In genomic region chr14:99380991-99381687, GRCh38 we compare ENCODE assay signal across 3 cellular contexts.
TF ChIP-seq lines count a peak whose summit lies in the region.

No MANE protein-coding gene starts in this region.

TF ChIP-seq in SK-N-SH treated with all-trans-retinoic acid at 6 μM for 48 hours, 23 proteins besides CTCF, POLR2A, EP300 and RAD21 (continued from another document):
- TF ChIP-seq OSR1 (CRISPR knock-in tag; IDR thresholded peaks at IDR 0.05) = no peak
- no peak for TF ChIP-seq ISL1 (CRISPR knock-in tag; IDR thresholded peaks at IDR 0.05)
- no peak for TF ChIP-seq SNAI2 (CRISPR knock-in tag; IDR thresholded peaks at IDR 0.05)
- TF ChIP-seq ARNTL (CRISPR knock-in tag; IDR thresholded peaks at IDR 0.05; ENCODE audit: borderline replicate concordance, low read depth) = no peak
- TF ChIP-seq ZNF70 (CRISPR knock-in tag; IDR thresholded peaks at IDR 0.05) = no peak
- no peak for TF ChIP-seq PATZ1 (CRISPR knock-in tag; IDR thresholded peaks at IDR 0.05; ENCODE audit: borderline replicate concordance)
- TF ChIP-seq TSHZ2 (CRISPR knock-in tag; IDR thresholded peaks at IDR 0.05) = no peak
- no peak for TF ChIP-seq TCF4 (CRISPR knock-in tag; IDR thresholded peaks at IDR 0.05; ENCODE audit: borderline replicate concordance)

TF ChIP-seq in SK-N-SH, 30 proteins besides CTCF, POLR2A, EP300 and RAD21 (continued from another document):
- TF ChIP-seq SIN3A (IDR thresholded peaks at IDR 0.05; ENCODE audit: borderline replicate concordance, low read depth, low read length) = no peak
- TF ChIP-seq RXRA (IDR thresholded peaks at IDR 0.05; ENCODE audit: borderline replicate concordance, low read depth) = no peak
- TF ChIP-seq FOXJ3 (CRISPR knock-in tag; IDR thresholded peaks at IDR 0.05) = no peak
- TF ChIP-seq REST (IDR thresholded peaks at IDR 0.05; ENCODE audit: low read depth, low read length) = no peak

TF ChIP-seq in WTC11, 78 proteins besides CTCF, POLR2A, EP300 and RAD21 (continued from another document):
- TF ChIP-seq ZNF532 (CRISPR knock-in tag; IDR thresholded peaks at IDR 0.05; ENCODE audit: borderline replicate concordance) (no peak), FOXK1 (CRISPR knock-in tag; IDR thresholded peaks at IDR 0.05) (no peak), SMAD3 (CRISPR knock-in tag; IDR thresholded peaks at IDR 0.05; ENCODE audit: borderline replicate concordance) (no peak), TCF7 (CRISPR knock-in tag; IDR thresholded peaks at IDR 0.05; ENCODE audit: low read depth) (no peak), E2F4 (CRISPR knock-in tag; IDR thresholded peaks at IDR 0.05; ENCODE audit: borderline replicate concordance, low read depth) (no peak), JUN (CRISPR knock-in tag; IDR thresholded peaks at IDR 0.05) (no peak), SOX15 (CRISPR knock-in tag; IDR thresholded peaks at IDR 0.05) (no peak), ZNF263 (CRISPR knock-in tag; IDR thresholded peaks at IDR 0.05; ENCODE audit: low read depth) (no peak), PRRX2 (CRISPR knock-in tag; IDR thresholded peaks at IDR 0.05) (no peak), STAT6 (CRISPR knock-in tag; conservative IDR thresholded peaks at IDR 0.05; ENCODE audit: low read depth) (no peak), ZNF423 (CRISPR knock-in tag; IDR thresholded peaks at IDR 0.05) (no peak), NFYB (CRISPR knock-in tag; conservative IDR thresholded peaks at IDR 0.05; ENCODE audit: low read depth) (no peak), ERG (CRISPR knock-in tag; IDR thresholded peaks at IDR 0.05) (no peak)
